Comparison of ENCODE assay signal across 2 cellular contexts in genomic region chr4:6732441-6733357, GRCh38.
TF ChIP-seq lines count a peak whose summit lies in the region.

No MANE protein-coding gene starts in this region.

TF ChIP-seq in SK-N-SH, 30 proteins besides CTCF, POLR2A, EP300 and RAD21 (continued from another document):
- TF ChIP-seq, protein P1, sequence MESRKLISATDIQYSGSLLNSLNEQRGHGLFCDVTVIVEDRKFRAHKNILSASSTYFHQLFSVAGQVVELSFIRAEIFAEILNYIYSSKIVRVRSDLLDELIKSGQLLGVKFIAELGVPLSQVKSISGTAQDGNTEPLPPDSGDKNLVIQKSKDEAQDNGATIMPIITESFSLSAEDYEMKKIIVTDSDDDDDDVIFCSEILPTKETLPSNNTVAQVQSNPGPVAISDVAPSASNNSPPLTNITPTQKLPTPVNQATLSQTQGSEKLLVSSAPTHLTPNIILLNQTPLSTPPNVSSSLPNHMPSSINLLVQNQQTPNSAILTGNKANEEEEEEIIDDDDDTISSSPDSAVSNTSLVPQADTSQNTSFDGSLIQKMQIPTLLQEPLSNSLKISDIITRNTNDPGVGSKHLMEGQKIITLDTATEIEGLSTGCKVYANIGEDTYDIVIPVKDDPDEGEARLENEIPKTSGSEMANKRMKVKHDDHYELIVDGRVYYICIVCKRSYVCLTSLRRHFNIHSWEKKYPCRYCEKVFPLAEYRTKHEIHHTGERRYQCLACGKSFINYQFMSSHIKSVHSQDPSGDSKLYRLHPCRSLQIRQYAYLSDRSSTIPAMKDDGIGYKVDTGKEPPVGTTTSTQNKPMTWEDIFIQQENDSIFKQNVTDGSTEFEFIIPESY (IDR thresholded peaks at IDR 0.05; ENCODE audit: borderline replicate concordance, low read depth) = no peak
- TF ChIP-seq USF2 (IDR thresholded peaks at IDR 0.05; ENCODE audit: borderline replicate concordance, low read depth, low read length) (no peak), MXI1 (IDR thresholded peaks at IDR 0.05; ENCODE audit: low read depth, low read length) (no peak)
- TF ChIP-seq, protein P2, sequence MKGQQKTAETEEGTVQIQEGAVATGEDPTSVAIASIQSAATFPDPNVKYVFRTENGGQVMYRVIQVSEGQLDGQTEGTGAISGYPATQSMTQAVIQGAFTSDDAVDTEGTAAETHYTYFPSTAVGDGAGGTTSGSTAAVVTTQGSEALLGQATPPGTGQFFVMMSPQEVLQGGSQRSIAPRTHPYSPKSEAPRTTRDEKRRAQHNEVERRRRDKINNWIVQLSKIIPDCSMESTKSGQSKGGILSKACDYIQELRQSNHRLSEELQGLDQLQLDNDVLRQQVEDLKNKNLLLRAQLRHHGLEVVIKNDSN (IDR thresholded peaks at IDR 0.05; ENCODE audit: borderline replicate concordance, low read depth) = no peak
TF ChIP-seq in SK-N-SH: peak in this region for 0.

TF ChIP-seq in WTC11, 78 proteins besides CTCF, POLR2A, EP300 and RAD21 (continued from another document):
- TF ChIP-seq AFF4 (CRISPR knock-in tag; IDR thresholded peaks at IDR 0.05; ENCODE audit: borderline replicate concordance) (no peak), AR (CRISPR knock-in tag; IDR thresholded peaks at IDR 0.05) (no peak), SOX15 (CRISPR knock-in tag; IDR thresholded peaks at IDR 0.05) (no peak), NFATC4 (CRISPR knock-in tag; IDR thresholded peaks at IDR 0.05) (no peak), FOXK1 (CRISPR knock-in tag; IDR thresholded peaks at IDR 0.05) (no peak), ERG (CRISPR knock-in tag; IDR thresholded peaks at IDR 0.05) (no peak), CREB1 (CRISPR knock-in tag; IDR thresholded peaks at IDR 0.05) (no peak), GRHL2 (CRISPR knock-in tag; IDR thresholded peaks at IDR 0.05; ENCODE audit: insufficient replicate concordance, severe bottlenecking) (no peak), KAT7 (CRISPR knock-in tag; IDR thresholded peaks at IDR 0.05; ENCODE audit: borderline replicate concordance) (no peak), FOXP1 (CRISPR knock-in tag; IDR thresholded peaks at IDR 0.05; ENCODE audit: borderline replicate concordance) (no peak), ZNF232 (CRISPR knock-in tag; IDR thresholded peaks at IDR 0.05) (no peak)
